Comparison of ENCODE assay signal across 8 cellular contexts in genomic region chr3:48990636-48991421, GRCh38. TPM values are rescaled to one million over a fixed set of nuclear protein-coding genes. Genes with fewer than 3 reads are reported as not detected.
A peak's percentile ranks its signal among the peaks of the same experiment; 100 is the strongest.
DNase-seq lines count a peak whose midpoint lies in the region; ATAC-seq, FAIRE-seq and TF ChIP-seq lines count a peak whose summit lies in the region.

No MANE protein-coding gene starts in this region.

- peaks cover 11% of the 10 kb centered on the region; the same call in 1 of the 2 replicates for H3K79me2 ChIP-seq in KMS-11 (ENCODE audit: insufficient read depth, low read depth)
- H3K79me2 ChIP-seq in smooth muscle cell (ENCODE audit: low read depth) = peaks cover 20% of the 10 kb centered on the region

- intact Hi-C loops in adrenal gland (cut with DNase I) = no loop called here

- 4 to 14% (median 6%) methylated on average over 5 to 40 of the region's 40 CpGs for WGBS in adrenal gland, 4 donors
- 9% methylated on average over 36 of the region's 40 CpGs for WGBS in smooth muscle cell (ENCODE audit: low lambda C conversion rate)

- no peak for ATAC-seq in GM18520 (IDR thresholded peaks at IDR 0.05; ENCODE audit: unreplicated experiment)

- H3K27ac ChIP-seq in BLaER1 (peak overlapping the region; percentile 83), KMS-11 (peak overlapping the region; percentile 71), adrenal gland (peak overlapping the region; percentile 65 to 99 (median 89)), iPS-18a (ENCODE audit: low read length) (peak overlapping the region; percentile 4), smooth muscle cell (ENCODE audit: low read depth) (peak overlapping the region; percentile 94)

- H3F3A ChIP-seq in smooth muscle cell (ENCODE audit: low read depth) = peaks cover 3% of the 10 kb centered on the region

- TF ChIP-seq CTCF in KMS-11 (conservative IDR thresholded peaks at IDR 0.05; ENCODE audit: low read depth, low read length) (no peak), adrenal gland (IDR thresholded peaks at IDR 0.05) (no peak), smooth muscle cell (IDR thresholded peaks at IDR 0.05; ENCODE audit: borderline replicate concordance, insufficient read depth, poor library complexity, severe bottlenecking) (no peak)

- H3K4me3 ChIP-seq in BLaER1 (peak overlapping the region; percentile 85), KMS-11 (IDR thresholded peaks at IDR 0.05; ENCODE audit: insufficient read depth, low read depth, low read length) (no peak overlapping the region), adrenal gland (peak overlapping the region; percentile 35 to 91 (median 75)), iPS-18a (ENCODE audit: low read length) (peak overlapping the region; percentile 92), smooth muscle cell (peak overlapping the region; percentile 80)

- TF ChIP-seq POLR2A in adrenal gland (IDR thresholded peaks at IDR 0.05) = no peak

- DNase-seq in GM18507 (ENCODE audit: extremely low spot score, insufficient read length, low read depth) = no peak
- peak in 3 of 7 donors; percentile 40 to 46 (median 40) for DNase-seq in adrenal gland
- DNase-seq in smooth muscle cell (lab: John Stamatoyannopoulos, UW; ENCODE audit: unreplicated experiment) = no peak
- DNase-seq in RCC 7860 (ENCODE audit: low spot score) = no peak

- peaks cover 28% of the 10 kb centered on the region; the same call in 1 of the 2 replicates for H3K27me3 ChIP-seq in BLaER1
- no peaks in the 10 kb centered on the region for H3K27me3 ChIP-seq in KMS-11 (ENCODE audit: insufficient read depth, low read depth)
- H3K27me3 ChIP-seq in adrenal gland = no peaks in the 10 kb centered on the region
- H3K27me3 ChIP-seq in iPS-18a (ENCODE audit: control insufficient read depth, insufficient read depth, low read length) = no peaks in the 10 kb centered on the region
- H3K27me3 ChIP-seq in smooth muscle cell (ENCODE audit: low read depth) = no peaks in the 10 kb centered on the region

- H2AFZ ChIP-seq in KMS-11 (ENCODE audit: low read depth) = peak overlapping the region; percentile 53
- H2AFZ ChIP-seq in smooth muscle cell (ENCODE audit: low read depth) = peak overlapping the region; percentile 7

- H3K9me3 ChIP-seq in BLaER1 (no peaks in the 10 kb centered on the region), adrenal gland (replicated peaks in 1 of 3) (no peaks in the 10 kb centered on the region), iPS-18a (ENCODE audit: control insufficient read depth, low read depth, low read length) (no peaks in the 10 kb centered on the region), smooth muscle cell (replicated peaks; ENCODE audit: low read depth) (no peaks in the 10 kb centered on the region)

- H3K36me3 ChIP-seq in BLaER1 = peaks cover 22% of the 10 kb centered on the region
- H3K36me3 ChIP-seq in KMS-11 (ENCODE audit: insufficient read depth) = no peaks in the 10 kb centered on the region
- H3K36me3 ChIP-seq in adrenal gland (replicated peaks in 1 of 2) = no peaks in the 10 kb centered on the region
- peaks cover 10% of the 10 kb centered on the region for H3K36me3 ChIP-seq in iPS-18a (ENCODE audit: control insufficient read depth, low read depth, low read length)
- no peaks in the 10 kb centered on the region for H3K36me3 ChIP-seq in smooth muscle cell (ENCODE audit: low read depth)

- H3K4me2 ChIP-seq in BLaER1 = peak overlapping the region; percentile 99
- peak overlapping the region; percentile 74 for H3K4me2 ChIP-seq in KMS-11
- H3K4me2 ChIP-seq in smooth muscle cell = peak overlapping the region; percentile 94

- H3K4me1 ChIP-seq in BLaER1 = peaks cover 55% of the 10 kb centered on the region
- H3K4me1 ChIP-seq in KMS-11 (ENCODE audit: low read depth, poor library complexity, severe bottlenecking) = peaks cover 16% of the 10 kb centered on the region
- peaks cover 15 to 25% of the 10 kb centered on the region in 2 donors for H3K4me1 ChIP-seq in adrenal gland (replicated peaks in 1 of 2)
- peaks cover 13% of the 10 kb centered on the region for H3K4me1 ChIP-seq in iPS-18a (ENCODE audit: control insufficient read depth, low read depth, low read length)
- peaks cover 16% of the 10 kb centered on the region for H3K4me1 ChIP-seq in smooth muscle cell (ENCODE audit: low read depth)

- H4K20me1 ChIP-seq in BLaER1 = no peaks in the 10 kb centered on the region; the same call in 1 of the 2 replicates
- H4K20me1 ChIP-seq in KMS-11 (ENCODE audit: insufficient read depth) = no peaks in the 10 kb centered on the region
- H4K20me1 ChIP-seq in smooth muscle cell (ENCODE audit: low read depth) = no peaks in the 10 kb centered on the region

- H3K9ac ChIP-seq in BLaER1 (peak overlapping the region; percentile 88), KMS-11 (peak overlapping the region; percentile 71; the same call in 1 of the 2 replicates), iPS-18a (ENCODE audit: low read length) (peak overlapping the region; percentile 77), smooth muscle cell (ENCODE audit: low read depth) (peak overlapping the region; percentile 85)

- FAIRE-seq in GM18507 (lab: Jason Lieb, UNC) = peak; percentile 48
- FAIRE-seq in RCC 7860 (lab: Jason Lieb, UNC) = no peak

RNA-seq across cellular contexts. Expression of gene P4HTM, which starts 0.8 kb away (rescaled TPM):
- 100 to 1,000 TPM in 4 of 8 donors, 10 to 100 TPM in 4; 56.7 to 174 (median 102) TPM for total RNA-seq in adrenal gland
- 100 to 1,000 TPM in 2 of 3 donors, 10 to 100 TPM in 1; 26.6 to 155 (median 129) TPM for polyA plus RNA-seq in adrenal gland
- 20.3 and 22.7 TPM in 2 replicates for total RNA-seq in smooth muscle cell
- polyA plus RNA-seq in smooth muscle cell = 29.9 and 30.4 TPM in 2 replicates

RNA-seq across cellular contexts. Expression of gene WDR6, which starts 16.4 kb away (rescaled TPM):
- total RNA-seq in adrenal gland = 100 to 1,000 TPM; 106 to 431 (median 177) TPM
- polyA plus RNA-seq in adrenal gland = 100 to 1,000 TPM in 2 of 3 donors, 10 to 100 TPM in 1; 86.0 to 699 (median 442) TPM
- 61.8 and 72.8 TPM in 2 replicates for total RNA-seq in smooth muscle cell
- polyA plus RNA-seq in smooth muscle cell = 86.8 and 115 TPM in 2 replicates

RNA-seq across cellular contexts. Expression of gene DALRD3, which starts 27.6 kb away (rescaled TPM):
- 10 to 100 TPM; 18.4 to 87.9 (median 46.7) TPM for total RNA-seq in adrenal gland
- polyA plus RNA-seq in adrenal gland = 10 to 100 TPM; 22.8 to 65.2 (median 53.1) TPM
- 32.1 and 35.6 TPM in 2 replicates for total RNA-seq in smooth muscle cell
- polyA plus RNA-seq in smooth muscle cell = 39.0 and 51.1 TPM in 2 replicates

RNA-seq across cellular contexts. Expression of gene NDUFAF3, which starts 31.1 kb away (rescaled TPM):
- 100 to 1,000 TPM in 7 of 8 donors, 10 to 100 TPM in 1; 87.2 to 442 (median 173) TPM for total RNA-seq in adrenal gland
- polyA plus RNA-seq in adrenal gland = 100 to 1,000 TPM; 102 to 578 (median 269) TPM
- total RNA-seq in smooth muscle cell = 113 and 124 TPM in 2 replicates
- 169 and 175 TPM in 2 replicates for polyA plus RNA-seq in smooth muscle cell

RNA-seq across cellular contexts. Expression of gene IMPDH2, which starts 38.4 kb away (rescaled TPM):
- total RNA-seq in adrenal gland (100 to 1,000 TPM; 113 to 208 (median 127) TPM), smooth muscle cell (121 and 128 TPM in 2 replicates)
- polyA plus RNA-seq in adrenal gland (100 to 1,000 TPM; 145 to 171 (median 152) TPM), smooth muscle cell (105 and 127 TPM in 2 replicates)

Comparison
In these comparisons a context has a peak if more than half of its experiments do, and no peak if none do; other contexts are left out.
1. H3K27ac ChIP-seq: peak in every context shown above with its lines; median percentile 94 in smooth muscle cell; 89 in adrenal gland; 83 in BLaER1; 71 in KMS-11; 4 in iPS-18a.